Comparison of ENCODE assay signal across 30 cellular contexts in the genomic region with DNA sequence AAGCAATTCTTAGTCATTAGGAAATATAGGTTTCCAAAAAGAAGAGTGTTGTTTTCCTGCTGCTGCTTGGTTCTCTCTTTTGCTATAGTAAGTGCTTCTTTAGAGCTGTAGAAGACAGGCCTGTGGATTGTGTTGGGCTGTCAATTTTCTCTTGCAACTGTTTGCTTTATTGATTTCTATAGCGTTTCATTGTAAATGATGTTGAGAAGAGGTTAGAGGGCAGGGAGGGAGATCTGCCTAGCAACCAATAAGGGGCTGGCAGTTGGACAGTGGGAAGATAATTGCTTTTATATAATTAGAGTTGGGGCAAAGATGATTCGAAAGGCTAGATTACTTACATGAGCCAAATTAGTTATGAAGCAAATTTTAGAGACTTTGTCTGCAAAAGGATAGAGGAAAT. TPM values are rescaled to one million over a fixed set of nuclear protein-coding genes. Genes with fewer than 3 reads are reported as not detected.
DNase-seq lines count a peak whose midpoint lies in the region; ATAC-seq and TF ChIP-seq lines count a peak whose summit lies in the region.
"Had no signal": no experiment of that assay in that cellular context is flagged by ENCODE, and none has a peak within 500 bp of the region (broad histone marks: within the 10 kb centered on the region; RNA-seq: fewer than 3 reads in every experiment).

No MANE protein-coding gene starts in this region.

- no peak overlapping the region for H3K4me3 ChIP-seq in tibial artery
- H3K4me3 ChIP-seq: GM12878, Peyer's patch had no signal

- peak overlapping the region; percentile 51 for H3K4me3 Mint-ChIP-seq in glutamatergic neuron (ENCODE audit: unreplicated experiment)
- H3K4me3 Mint-ChIP-seq: activated CD4-positive, alpha-beta T cell treated with anti-CD3 and anti-CD28 coated beads for 36 hours; activated CD8-positive, alpha-beta T cell treated with anti-CD3 and anti-CD28 coated beads for 36 hours; activated T-helper 17 cell treated with anti-CD3 and anti-CD28 coated beads, Interleukin-2, amount 50 U/mL, for 72 hours; natural killer cell treated with Interleukin-12 subunit alpha and Interleukin-12 subunit beta and Interleukin-15 and Interleukin-18, amount 100 ng/mL, for 72 hours; stimulated activated naive B cell treated with anti-CD40 and anti-IgM and Interleukin-4, amounts not matched to agents 10 μg/mL and 1 μg/mL and 100 μg/mL, for 72 hours had no signal

- peaks cover 9% of the 10 kb centered on the region for H3K36me3 Mint-ChIP-seq in glutamatergic neuron (ENCODE audit: unreplicated experiment)
- H3K36me3 Mint-ChIP-seq: natural killer cell treated with Interleukin-12 subunit alpha and Interleukin-12 subunit beta and Interleukin-15 and Interleukin-18, amount 100 ng/mL, for 72 hours; stimulated activated naive B cell treated with anti-CD40 and anti-IgM and Interleukin-4, amounts not matched to agents 10 μg/mL and 1 μg/mL and 100 μg/mL, for 72 hours had no signal

- no peak for ATAC-seq in esophagus mucosa
- ATAC-seq: activated CD4-positive, alpha-beta T cell treated with anti-CD3 and anti-CD28 coated beads for 36 hours; activated CD8-positive, alpha-beta T cell treated with anti-CD3 and anti-CD28 coated beads for 36 hours; activated T-helper 17 cell treated with anti-CD3 and anti-CD28 coated beads, Interleukin-2, amount 50 U/mL, for 72 hours; GM12878; left colon; natural killer cell treated with Interleukin-12 subunit alpha and Interleukin-12 subunit beta and Interleukin-15 and Interleukin-18, amount 100 ng/mL, for 72 hours; stimulated activated naive B cell treated with anti-CD40 and anti-IgM and Interleukin-4, amounts not matched to agents 10 μg/mL and 1 μg/mL and 100 μg/mL, for 72 hours had no signal

- H3K27me3 ChIP-seq in tibial artery: no peaks in the 10 kb centered on the region
- H3K27me3 ChIP-seq: Peyer's patch had no signal

- peaks cover 3% of the 10 kb centered on the region for H3K9me3 Mint-ChIP-seq in glutamatergic neuron (ENCODE audit: unreplicated experiment)
- H3K9me3 Mint-ChIP-seq: activated CD8-positive, alpha-beta T cell treated with anti-CD3 and anti-CD28 coated beads for 36 hours; activated T-helper 17 cell treated with anti-CD3 and anti-CD28 coated beads, Interleukin-2, amount 50 U/mL, for 72 hours; natural killer cell treated with Interleukin-12 subunit alpha and Interleukin-12 subunit beta and Interleukin-15 and Interleukin-18, amount 100 ng/mL, for 72 hours had no signal

- intact Hi-C loops in tibial artery (cut with DNase I; ENCODE audit: low total_unique reads): no loop called here

- H3K27me3 Mint-ChIP-seq in glutamatergic neuron (ENCODE audit: unreplicated experiment): peaks cover 2% of the 10 kb centered on the region

- no peaks in the 10 kb centered on the region for H3K9me3 ChIP-seq in tibial artery
- H3K9me3 ChIP-seq: Peyer's patch had no signal

- DNase-seq in DMS 273 (lab: John Stamatoyannopoulos, UW; ENCODE audit: unreplicated experiment) (peak; percentile 3), DMS 273 treated with DMSO at 0.1 percent for 48 hours (lab: John Stamatoyannopoulos, UW) (no peak), NCI-H1092 treated with DMSO at 0.1 percent for 48 hours (lab: John Stamatoyannopoulos, UW) (peak; percentile 92), NCI-H748 treated with DMSO at 0.1 percent for 48 hours (lab: John Stamatoyannopoulos, UW) (peak; percentile 93), glutamatergic neuron (no peak), DMS153 (lab: John Stamatoyannopoulos, UW) (no peak), tibial artery (no peak)
- DNase-seq: activated CD4-positive, alpha-beta T cell treated with anti-CD3 and anti-CD28 coated beads for 36 hours; activated CD8-positive, alpha-beta T cell treated with anti-CD3 and anti-CD28 coated beads for 36 hours; activated naive CD4-positive, alpha-beta T cell treated with anti-CD3 and anti-CD28 coated beads, Interleukin-2, amount 50 U/mL, for 16 hours; amygdala; effector CD4-positive, alpha-beta T cell; GOT3; KBM-7; left colon; mammary epithelial cell; NCI-H1694; NCI-H2171 treated with DMSO at 0.1 percent for 48 hours; NCI-H526; Peyer's patch; SHP77; stimulated activated naive B cell treated with anti-CD40 and anti-IgM and Interleukin-4, amounts not matched to agents 10 μg/mL and 1 μg/mL and 100 μg/mL, for 72 hours; SW 1271; T1000 had no signal

- H3K4me1 ChIP-seq in tibial artery: peaks cover 0 to 5% (median 0%) of the 10 kb centered on the region in 4 donors

- H3K27ac Mint-ChIP-seq in glutamatergic neuron (ENCODE audit: unreplicated experiment): peak overlapping the region; percentile 63
- H3K27ac Mint-ChIP-seq: activated CD4-positive, alpha-beta T cell treated with anti-CD3 and anti-CD28 coated beads for 36 hours; activated CD8-positive, alpha-beta T cell treated with anti-CD3 and anti-CD28 coated beads for 36 hours; activated T-helper 17 cell treated with anti-CD3 and anti-CD28 coated beads, Interleukin-2, amount 50 U/mL, for 72 hours; natural killer cell treated with Interleukin-12 subunit alpha and Interleukin-12 subunit beta and Interleukin-15 and Interleukin-18, amount 100 ng/mL, for 72 hours; stimulated activated naive B cell treated with anti-CD40 and anti-IgM and Interleukin-4, amounts not matched to agents 10 μg/mL and 1 μg/mL and 100 μg/mL, for 72 hours had no signal

- peaks cover 9% of the 10 kb centered on the region for H3K4me1 Mint-ChIP-seq in glutamatergic neuron (ENCODE audit: low read depth, unreplicated experiment)
- H3K4me1 Mint-ChIP-seq: activated CD4-positive, alpha-beta T cell treated with anti-CD3 and anti-CD28 coated beads for 36 hours; activated T-helper 17 cell treated with anti-CD3 and anti-CD28 coated beads, Interleukin-2, amount 50 U/mL, for 72 hours; stimulated activated naive B cell treated with anti-CD40 and anti-IgM and Interleukin-4, amounts not matched to agents 10 μg/mL and 1 μg/mL and 100 μg/mL, for 72 hours had no signal

- TF ChIP-seq CTCF in glutamatergic neuron (IDR thresholded peaks at IDR 0.05; ENCODE audit: partially characterized antibody, unreplicated experiment) (no peak), tibial artery (IDR thresholded peaks at IDR 0.05) (no peak)

- no peak overlapping the region for H3K27ac ChIP-seq in tibial artery
- H3K27ac ChIP-seq: epithelial cell of prostate, Peyer's patch, VCaP had no signal

- peaks cover 0 to 5% (median 0%) of the 10 kb centered on the region in 3 donors for H3K36me3 ChIP-seq in tibial artery
- H3K36me3 ChIP-seq: Peyer's patch had no signal

RNA-seq across cellular contexts. Expression of a gene that starts 11.1 kb away (rescaled TPM):
- total RNA-seq in glutamatergic neuron (ENCODE audit: unreplicated experiment) (90.7 TPM), esophagus mucosa (31.0 TPM)

RNA-seq across cellular contexts. Expression of a gene that starts 57.2 kb away (rescaled TPM):
- total RNA-seq in glutamatergic neuron (ENCODE audit: unreplicated experiment): 51.0 TPM
- total RNA-seq in esophagus mucosa: 22.7 TPM

Comparison
In these comparisons a context has a peak if more than half of its experiments do, and no peak if none do; other contexts are left out.
1. DNase-seq: peak in DMS 273 (single experiment), NCI-H1092 treated with DMSO at 0.1 percent for 48 hours (single experiment) and NCI-H748 treated with DMSO at 0.1 percent for 48 hours (single experiment); none in DMS 273 treated with DMSO at 0.1 percent for 48 hours (single experiment), glutamatergic neuron (single experiment), DMS153 (single experiment) and tibial artery (0 of 2).